Comparison of ENCODE assay signal across 8 cellular contexts in genomic region chr16:48608871-48609452, GRCh38. TPM values are rescaled to one million over a fixed set of nuclear protein-coding genes. Genes with fewer than 3 reads are reported as not detected.
A peak's percentile ranks its signal among the peaks of the same experiment; 100 is the strongest.
DNase-seq lines count a peak whose midpoint lies in the region; ATAC-seq and TF ChIP-seq lines count a peak whose summit lies in the region.

No MANE protein-coding gene starts in this region.

- peaks cover 38 to 47% of the 10 kb centered on the region in 2 donors for H3K4me1 ChIP-seq in thyroid gland

- peak; percentile 74 for DNase-seq in activated effector memory CD4-positive, alpha-beta T cell treated with anti-CD3 and anti-CD28 coated beads, Interleukin-2, amount 50 U/mL, for 16 hours
- no peak for DNase-seq in activated effector memory CD4-positive, alpha-beta T cell treated with Interleukin-2 at 50 U/mL for 16 hours
- DNase-seq in thyroid gland (no peak), AG08396 (ENCODE audit: low spot score) (no peak), NCI-H146 treated with DMSO at 0.1 percent for 48 hours (lab: John Stamatoyannopoulos, UW; ENCODE audit: unreplicated experiment) (no peak)

- H3K36me3 ChIP-seq in thyroid gland: no peaks in the 10 kb centered on the region

- no peak for TF ChIP-seq CTCF in thyroid gland (IDR thresholded peaks at IDR 0.05)

- H3K27ac ChIP-seq in layer of hippocampus (ENCODE audit: low read depth, low read length) (peak overlapping the region; percentile 86), thyroid gland (peak overlapping the region; percentile 56 to 95 (median 85))

- H3K9me3 ChIP-seq in thyroid gland: no peaks in the 10 kb centered on the region

- TF ChIP-seq POLR2A in thyroid gland (IDR thresholded peaks at IDR 0.05): no peak

- WGBS in thyroid gland, 2 donors: 52 to 55% methylated on average over 25 of the region's 25 CpGs

- no peaks in the 10 kb centered on the region for H3K27me3 Mint-ChIP-seq in activated naive CD4-positive, alpha-beta T cell treated with anti-CD3 and anti-CD28 coated beads, Interleukin-2, amount 50 U/mL, for 24 hours

- intact Hi-C loops in thyroid gland (cut with DNase I): no loop called here

- peaks cover 2% of the 10 kb centered on the region for H3K36me3 Mint-ChIP-seq in activated naive CD4-positive, alpha-beta T cell treated with anti-CD3 and anti-CD28 coated beads, Interleukin-2, amount 50 U/mL, for 24 hours

- peak overlapping the region; percentile 87 to 98 (median 94) for H3K4me3 ChIP-seq in thyroid gland (replicated peaks in 1 of 3)

- H3K27ac Mint-ChIP-seq in activated naive CD4-positive, alpha-beta T cell treated with anti-CD3 and anti-CD28 coated beads, Interleukin-2, amount 50 U/mL, for 24 hours: peak overlapping the region; percentile 94

- peaks cover 50% of the 10 kb centered on the region for H3K4me1 Mint-ChIP-seq in activated naive CD4-positive, alpha-beta T cell treated with anti-CD3 and anti-CD28 coated beads, Interleukin-2, amount 50 U/mL, for 24 hours

- H3K9me3 Mint-ChIP-seq in activated naive CD4-positive, alpha-beta T cell treated with anti-CD3 and anti-CD28 coated beads, Interleukin-2, amount 50 U/mL, for 24 hours: no peaks in the 10 kb centered on the region

- H3K27me3 ChIP-seq in layer of hippocampus (ENCODE audit: control insufficient read depth, insufficient read depth, low read length): no peaks in the 10 kb centered on the region
- no peaks in the 10 kb centered on the region for H3K27me3 ChIP-seq in thyroid gland

- no peak overlapping the region for H3K4me3 Mint-ChIP-seq in activated naive CD4-positive, alpha-beta T cell treated with anti-CD3 and anti-CD28 coated beads, Interleukin-2, amount 50 U/mL, for 24 hours

- ATAC-seq in HG03439 (IDR thresholded peaks at IDR 0.05; ENCODE audit: unreplicated experiment): no peak

RNA-seq across cellular contexts. Expression of gene N4BP1, which starts 1.0 kb away (rescaled TPM):
- 10 to 100 TPM; 26.1 to 47.0 (median 36.3) TPM for total RNA-seq in thyroid gland
